11 cellular contexts compared by ENCODE assay signal in genomic region chr22:35140879-35141745, GRCh38.
A peak's percentile ranks its signal among the peaks of the same experiment; 100 is the strongest.
DNase-seq lines count a peak whose midpoint lies in the region; ATAC-seq and TF ChIP-seq lines count a peak whose summit lies in the region.
"Had no signal": no experiment of that assay in that cellular context is flagged by ENCODE, and none has a peak within 500 bp of the region (broad histone marks: within the 10 kb centered on the region; RNA-seq: fewer than 3 reads in every experiment).

No MANE protein-coding gene starts in this region.

- H3K4me1 ChIP-seq in PC-9 (replicated peaks; ENCODE audit: insufficient read depth), result no peaks in the 10 kb centered on the region
- H3K4me1 ChIP-seq: tibial nerve had no signal

- no peak for TF ChIP-seq POLR2A in lower leg skin (IDR thresholded peaks at IDR 0.05)

- DNase-seq in NCI-H1092 treated with DMSO at 0.1 percent for 48 hours (lab: John Stamatoyannopoulos, UW), result peak; percentile 20
- no peak for DNase-seq in NCI-H1092 (lab: John Stamatoyannopoulos, UW)
- DNase-seq in H4 (ENCODE audit: low spot score), result peak; percentile 55
- DNase-seq in PC-9, result peak; percentile 2 to 46
- DNase-seq in myocyte (ENCODE audit: low read depth), result peak; percentile 22
- DNase-seq in COLO668 (lab: John Stamatoyannopoulos, UW; ENCODE audit: unreplicated experiment), result no peak
- no peak for DNase-seq in lower leg skin (ENCODE audit: low spot score in 2 of 2)
- DNase-seq: NCI-H526 treated with DMSO at 0.1 percent for 48 hours; stimulated activated CD4-positive, alpha-beta T cell treated with anti-CD3 and anti-CD28 coated beads, Interleukin-4, amount 100 ng/mL, for 24 hours had no signal

- peaks cover 30% of the 10 kb centered on the region for H3K27me3 ChIP-seq in PC-9 (ENCODE audit: insufficient read depth, low read depth)
- H3K27me3 ChIP-seq: tibial nerve had no signal

- no peaks in the 10 kb centered on the region for H3F3A ChIP-seq in PC-9 (ENCODE audit: insufficient read depth, low read depth)

- peak; percentile 36; the same call in 1 of the 2 replicates for TF ChIP-seq CTCF in PC-9 (conservative IDR thresholded peaks at IDR 0.05)
- TF ChIP-seq CTCF in lower leg skin (IDR thresholded peaks at IDR 0.05), result no peak

- no peaks in the 10 kb centered on the region for H4K20me1 ChIP-seq in PC-9 (ENCODE audit: insufficient read depth)

- POLR2A ChIA-PET in PC-9 (lab: Charles Lee; ENCODE audit: unreplicated experiment), result interaction anchor here (0.5 to 0.7 kb wide), 2 partner anchors 171 to 850 kb away, joined by 3 to 5 read pairs; no protein-coding TSS in a partner anchor

- ATAC-seq in HG02885 (IDR thresholded peaks at IDR 0.05; ENCODE audit: poor library complexity, unreplicated experiment), result no peak

- CTCF ChIA-PET in PC-9 (lab: Charles Lee), result no interaction called here

- no peaks in the 10 kb centered on the region for H3K79me2 ChIP-seq in PC-9 (ENCODE audit: low read depth)

- H3K36me3 ChIP-seq in PC-9 (ENCODE audit: low read depth), result no peaks in the 10 kb centered on the region
- H3K36me3 ChIP-seq: tibial nerve had no signal

- intact Hi-C loops in PC-9 (cut with micrococcal nuclease; ENCODE audit: unreplicated experiment), result no loop called here
- intact Hi-C loops in lower leg skin (cut with DNase I; ENCODE audit: low total_unique reads), result no loop called here

- BruUV-seq in PC-9 (replicated peaks; lab: Mats Ljungman, UMichigan), result no TSS peak

- H3K4me2 ChIP-seq in PC-9, result no peak overlapping the region

- H3K4me3 ChIP-seq in PC-9 (no peak overlapping the region), lower leg skin (ENCODE audit: low read depth, poor library complexity, severe bottlenecking) (no peak overlapping the region)
- H3K4me3 ChIP-seq: tibial nerve had no signal

- 40 to 50% methylated on average over 12 of the region's 12 CpGs for WGBS in lower leg skin, 2 donors

- H3K9me2 ChIP-seq in PC-9 (ENCODE audit: insufficient read depth), result no peaks in the 10 kb centered on the region

- no peaks in the 10 kb centered on the region for H3K9me3 ChIP-seq in PC-9 (ENCODE audit: insufficient read depth, low read depth)

- no peak overlapping the region for H2AFZ ChIP-seq in PC-9

- no peak overlapping the region for H3K27ac ChIP-seq in PC-9
- H3K27ac ChIP-seq: tibial nerve had no signal

Comparison
In these comparisons a context has a peak if more than half of its experiments do, and no peak if none do; other contexts are left out.
1. DNase-seq: peak in NCI-H1092 treated with DMSO at 0.1 percent for 48 hours (single experiment), H4 (single experiment), PC-9 (2 of 2) and myocyte (single experiment); none in NCI-H1092 (single experiment), COLO668 (single experiment) and lower leg skin (0 of 2).